8 cellular contexts compared by ENCODE assay signal in the genomic region with DNA sequence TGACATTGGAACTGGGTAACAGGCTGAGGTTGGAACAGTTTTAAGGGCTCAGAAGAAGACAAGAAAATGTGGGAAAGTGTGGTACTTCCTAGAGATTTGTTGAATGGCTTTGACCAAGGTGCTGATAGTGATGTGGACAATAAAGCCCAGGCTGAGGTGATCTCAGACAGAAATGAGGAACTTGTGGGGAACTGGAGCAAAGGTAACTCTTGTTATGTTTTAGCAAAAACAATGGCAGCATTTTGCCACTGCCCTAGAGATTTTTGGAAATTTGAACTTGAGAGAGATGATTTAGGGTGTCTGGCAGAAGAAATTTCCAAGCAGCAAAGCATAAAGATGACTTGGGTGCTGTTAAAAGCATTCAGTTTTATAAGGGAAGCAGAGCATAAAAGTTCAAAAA.
"Had no signal": no experiment of that assay in that cellular context is flagged by ENCODE, and none has a peak within 500 bp of the region (broad histone marks: within the 10 kb centered on the region; RNA-seq: fewer than 3 reads in every experiment).

No MANE protein-coding gene starts in this region.

- H3K9ac ChIP-seq: GM23248, KMS-11 had no signal

- ATAC-seq: K562 had no signal

- H3K27ac ChIP-seq: GM23248, KMS-11 had no signal

- H3K4me3 ChIP-seq: GM23248, K562 had no signal

- H2AFZ ChIP-seq: GM23248 had no signal

- DNase-seq: GM23248, GOT3, H7, HCEC 1CT, IMR-90 had no signal

- FAIRE-seq: HTR-8/SVneo, K562 had no signal
